8 cellular contexts compared by ENCODE assay signal in genomic region chr4:70734168-70734954, GRCh38. TPM values are rescaled to one million over a fixed set of nuclear protein-coding genes. Genes with fewer than 3 reads are reported as not detected.
DNase-seq lines count a peak whose midpoint lies in the region; ATAC-seq, FAIRE-seq and TF ChIP-seq lines count a peak whose summit lies in the region.

No MANE protein-coding gene starts in this region.

- peak; percentile 99 for FAIRE-seq in GM19239 (lab: Jason Lieb, UNC)

- no peak overlapping the region for H4K5ac ChIP-seq in H9 (ENCODE audit: insufficient read length, low read depth, low read length)

- H4K20me1 ChIP-seq in H9 (ENCODE audit: control insufficient read depth, insufficient read depth, insufficient read length), result no peaks in the 10 kb centered on the region

- H4K8ac ChIP-seq in H9 (replicated peaks; ENCODE audit: insufficient read length, low read depth, low read length), result no peak overlapping the region

- no peak overlapping the region for H2BK120ac ChIP-seq in H9 (ENCODE audit: low read depth, low read length, poor library complexity, severe bottlenecking)

- H3K9me3 ChIP-seq in SK-N-MC (ENCODE audit: low read depth, low read length) (no peaks in the 10 kb centered on the region), mesodermal cell (ENCODE audit: control insufficient read depth, low read length) (no peaks in the 10 kb centered on the region), vagina (no peaks in the 10 kb centered on the region), H9 (ENCODE audit: control insufficient read depth, low read depth, low read length) (no peaks in the 10 kb centered on the region)

- 88% methylated on average over 5 of the region's 5 CpGs for WGBS in mesodermal cell (ENCODE audit: insufficient coverage in 2 of 2), 2 experiments
- WGBS in H9 (ENCODE audit: extremely low coverage, insufficient read length, low lambda C conversion rate), result no CpG with 5 or more reads among the region's 5 CpGs

- no peak overlapping the region for H2AK5ac ChIP-seq in H9 (ENCODE audit: insufficient read length, low read length)

- in situ Hi-C loops in Caki2 (cut with HindIII; ENCODE audit: low pct_unique_long_range_greater_than_20kb, low sequenced_read_pairs), result no loop called here

- H2AFZ ChIP-seq in H9 (ENCODE audit: low read length), result no peak overlapping the region

- no peak overlapping the region for H2BK12ac ChIP-seq in H9 (ENCODE audit: insufficient read length, low read depth, low read length)

- H3K27ac Mint-ChIP-seq in dendritic cell treated with granulocyte-macrophage colony-stimulating factor and Interleukin-4, amounts not matched to agents 40 ng/mL and 50 ng/mL, for 4 days, result peak overlapping the region; percentile 83
- peak overlapping the region in 1 of 3 experiments; percentile 31; a peak in 1 of 7 replicates for H3K27ac Mint-ChIP-seq in H9

- H3K4me3 ChIP-seq in SK-N-MC (peak overlapping the region; percentile 77), mesodermal cell (ENCODE audit: extremely low read depth, insufficient read depth, low read length, poor library complexity, severe bottlenecking) (no peak overlapping the region), vagina (peak overlapping the region; percentile 24 to 27)

- DNase-seq in Caki2 (ENCODE audit: low read depth) (peak; percentile 76), GM19239 (ENCODE audit: insufficient read length, low spot score) (peak; percentile 32), SK-N-MC (ENCODE audit: low read depth, low spot score) (no peak), vagina (ENCODE audit: extremely low spot score in 2 of 2) (no peak), H9 (no peak)

- H3K9me3 Mint-ChIP-seq in dendritic cell treated with granulocyte-macrophage colony-stimulating factor and Interleukin-4, amounts not matched to agents 40 ng/mL and 50 ng/mL, for 4 days, result no peaks in the 10 kb centered on the region
- H3K9me3 Mint-ChIP-seq in H9, result no peaks in the 10 kb centered on the region

- peaks cover 2% of the 10 kb centered on the region for H3K79me1 ChIP-seq in H9 (ENCODE audit: insufficient read depth, low read depth, low read length, poor library complexity, severe bottlenecking)

- H3K4ac ChIP-seq in H9 (ENCODE audit: low read depth, low read length), result no peak overlapping the region

- no peak overlapping the region for H2BK5ac ChIP-seq in H9 (ENCODE audit: insufficient read length, low read length)

- TF ChIP-seq CTCF in vagina (IDR thresholded peaks at IDR 0.05), result no peak
- TF ChIP-seq CTCF in H9 (conservative IDR thresholded peaks at IDR 0.05), result no peak

- H3K36me3 Mint-ChIP-seq in dendritic cell treated with granulocyte-macrophage colony-stimulating factor and Interleukin-4, amounts not matched to agents 40 ng/mL and 50 ng/mL, for 4 days (ENCODE audit: low read depth), result no peaks in the 10 kb centered on the region
- no peaks in the 10 kb centered on the region for H3K36me3 Mint-ChIP-seq in H9 (ENCODE audit: insufficient read depth in 1 of 3, low read depth in 3 of 3)

- no peak overlapping the region for H4K91ac ChIP-seq in H9 (ENCODE audit: insufficient read length, low read depth, low read length)

- H3K4me2 ChIP-seq in H9 (ENCODE audit: insufficient read depth, insufficient read length, low read length), result no peak overlapping the region

- no peak overlapping the region for H3K23ac ChIP-seq in H9 (ENCODE audit: insufficient read length, low read depth, low read length)

- peaks cover 15% of the 10 kb centered on the region for H3K4me1 Mint-ChIP-seq in dendritic cell treated with granulocyte-macrophage colony-stimulating factor and Interleukin-4, amounts not matched to agents 40 ng/mL and 50 ng/mL, for 4 days (ENCODE audit: low read depth)
- H3K4me1 Mint-ChIP-seq in H9, result peaks cover 0 to 4% of the 10 kb centered on the region in 2 experiments; a peak in 2 of 4 replicates

- peak; percentile 92 for ATAC-seq in HG03175 (IDR thresholded peaks at IDR 0.05; ENCODE audit: unreplicated experiment)

- no peak overlapping the region for H2BK15ac ChIP-seq in H9 (ENCODE audit: low read depth, low read length)

- H3K56ac ChIP-seq in H9 (ENCODE audit: insufficient read length, low read depth, low read length), result no peak overlapping the region

- no peak overlapping the region for H3K14ac ChIP-seq in H9 (ENCODE audit: insufficient read depth, low read length)

- H3K4me1 ChIP-seq in mesodermal cell (ENCODE audit: control insufficient read depth, insufficient read depth, low read length, poor library complexity, severe bottlenecking), result peaks cover 13% of the 10 kb centered on the region
- peaks cover 53% of the 10 kb centered on the region for H3K4me1 ChIP-seq in vagina
- H3K4me1 ChIP-seq in H9 (ENCODE audit: insufficient read depth, low read length), result no peaks in the 10 kb centered on the region

- no peak overlapping the region for H3T11ph ChIP-seq in H9 (ENCODE audit: low read length)

- no peaks in the 10 kb centered on the region for H3K27me3 Mint-ChIP-seq in dendritic cell treated with granulocyte-macrophage colony-stimulating factor and Interleukin-4, amounts not matched to agents 40 ng/mL and 50 ng/mL, for 4 days
- H3K27me3 Mint-ChIP-seq in H9 (ENCODE audit: low read depth), result no peaks in the 10 kb centered on the region; the same call in 1 of the 2 replicates

- no peaks in the 10 kb centered on the region for H3K79me2 ChIP-seq in H9 (ENCODE audit: insufficient read depth, low read length)

- no peaks in the 10 kb centered on the region for H3K27me3 ChIP-seq in vagina
- no peaks in the 10 kb centered on the region for H3K27me3 ChIP-seq in H9 (ENCODE audit: insufficient read depth, low read length)

- H3K23me2 ChIP-seq in H9 (ENCODE audit: insufficient read length, low read depth, low read length, poor library complexity, severe bottlenecking), result no peaks in the 10 kb centered on the region

- intact Hi-C loops in dendritic cell treated with granulocyte-macrophage colony-stimulating factor and Interleukin-4, amounts not matched to agents 40 ng/mL and 50 ng/mL, for 4 days (cut with micrococcal nuclease), result no loop called here
- intact Hi-C loops in vagina (cut with DNase I), result no loop called here

- no peak overlapping the region for H2BK20ac ChIP-seq in H9 (ENCODE audit: low read depth, low read length, poor library complexity, severe bottlenecking)

- no peaks in the 10 kb centered on the region for H3K36me3 ChIP-seq in SK-N-MC (ENCODE audit: insufficient read depth, low read length)
- H3K36me3 ChIP-seq in mesodermal cell (ENCODE audit: control insufficient read depth, insufficient read depth, low read length), result peaks cover 3% of the 10 kb centered on the region
- H3K36me3 ChIP-seq in vagina, result no peaks in the 10 kb centered on the region

- TF ChIP-seq POLR2A in vagina (IDR thresholded peaks at IDR 0.05), result no peak

- no peak overlapping the region for H3K18ac ChIP-seq in H9 (ENCODE audit: insufficient read length, low read depth, low read length)

- H3K27ac ChIP-seq in SK-N-MC (peak overlapping the region; percentile 87), mesodermal cell (ENCODE audit: low read depth, low read length, severe bottlenecking) (peak overlapping the region; percentile 62), vagina (peak overlapping the region; percentile 59), H9 (ENCODE audit: insufficient read length, low read depth, low read length) (no peak overlapping the region)

- H3K9ac ChIP-seq in SK-N-MC (ENCODE audit: insufficient read length), result peak overlapping the region; percentile 63
- no peak overlapping the region for H3K9ac ChIP-seq in H9 (ENCODE audit: extremely low read depth, insufficient read length, low read length)

- H3K4me3 Mint-ChIP-seq in dendritic cell treated with granulocyte-macrophage colony-stimulating factor and Interleukin-4, amounts not matched to agents 40 ng/mL and 50 ng/mL, for 4 days, result peak overlapping the region; percentile 67
- no peak overlapping the region for H3K4me3 Mint-ChIP-seq in H9

RNA-seq across cellular contexts. Expression of gene RUFY3, which starts 12.6 kb away (rescaled TPM):
- total RNA-seq in Caki2 (2014; rRNA removed; shearing (Covaris generic); ENCODE audit: low replicate concordance), result 18.2 and 42.9 TPM in 2 replicates
- 56.2 TPM for polyA plus RNA-seq in mesodermal cell (2013, experiment 1 of 2)
- 52.7 TPM for polyA plus RNA-seq in mesodermal cell (2013, experiment 2 of 2)
- total RNA-seq in vagina, result 71.2 TPM
- total RNA-seq in H9 (2021), result 41.7 and 48.0 TPM in 2 replicates

RNA-seq across cellular contexts. Expression of gene UTP3, which starts 46.0 kb away (rescaled TPM):
- total RNA-seq in Caki2 (2014; rRNA removed; shearing (Covaris generic); ENCODE audit: low replicate concordance), result 9.5 and 10.9 TPM in 2 replicates
- polyA plus RNA-seq in mesodermal cell (2013, experiment 1 of 2), result 28.0 TPM
- 31.3 TPM for polyA plus RNA-seq in mesodermal cell (2013, experiment 2 of 2)
- total RNA-seq in vagina (15.7 TPM), H9 (2021) (49.3 and 51.9 TPM in 2 replicates)

Comparison
In these comparisons a context has a peak if more than half of its experiments do, and no peak if none do; other contexts are left out.
1. DNase-seq: peak in Caki2 (single experiment) and GM19239 (single experiment); none in SK-N-MC (single experiment), vagina (0 of 2) and H9 (single experiment).